ENCODE assay signal across 1 cellular context in genomic region chr3:39809181-39809994, GRCh38.
TF ChIP-seq lines count a peak whose summit lies in the region.

MYRIP (plus strand) TSS chr3:39809609; CDS start chr3:39900817, 91,208 bp downstream.

TF ChIP-seq in HepG2, 621 proteins besides CTCF, POLR2A, EP300 and RAD21 (continued from another document and continues in another):
- no peak for TF ChIP-seq NR2F1 (CRISPR knock-in tag; IDR thresholded peaks at IDR 0.05)
- TF ChIP-seq REPIN1 (CRISPR knock-in tag; IDR thresholded peaks at IDR 0.05; ENCODE audit: borderline replicate concordance, low read depth): 0 out of 2 replicates have a peak, but pooled peaks have one; percentile 49
- TF ChIP-seq, protein P1, sequence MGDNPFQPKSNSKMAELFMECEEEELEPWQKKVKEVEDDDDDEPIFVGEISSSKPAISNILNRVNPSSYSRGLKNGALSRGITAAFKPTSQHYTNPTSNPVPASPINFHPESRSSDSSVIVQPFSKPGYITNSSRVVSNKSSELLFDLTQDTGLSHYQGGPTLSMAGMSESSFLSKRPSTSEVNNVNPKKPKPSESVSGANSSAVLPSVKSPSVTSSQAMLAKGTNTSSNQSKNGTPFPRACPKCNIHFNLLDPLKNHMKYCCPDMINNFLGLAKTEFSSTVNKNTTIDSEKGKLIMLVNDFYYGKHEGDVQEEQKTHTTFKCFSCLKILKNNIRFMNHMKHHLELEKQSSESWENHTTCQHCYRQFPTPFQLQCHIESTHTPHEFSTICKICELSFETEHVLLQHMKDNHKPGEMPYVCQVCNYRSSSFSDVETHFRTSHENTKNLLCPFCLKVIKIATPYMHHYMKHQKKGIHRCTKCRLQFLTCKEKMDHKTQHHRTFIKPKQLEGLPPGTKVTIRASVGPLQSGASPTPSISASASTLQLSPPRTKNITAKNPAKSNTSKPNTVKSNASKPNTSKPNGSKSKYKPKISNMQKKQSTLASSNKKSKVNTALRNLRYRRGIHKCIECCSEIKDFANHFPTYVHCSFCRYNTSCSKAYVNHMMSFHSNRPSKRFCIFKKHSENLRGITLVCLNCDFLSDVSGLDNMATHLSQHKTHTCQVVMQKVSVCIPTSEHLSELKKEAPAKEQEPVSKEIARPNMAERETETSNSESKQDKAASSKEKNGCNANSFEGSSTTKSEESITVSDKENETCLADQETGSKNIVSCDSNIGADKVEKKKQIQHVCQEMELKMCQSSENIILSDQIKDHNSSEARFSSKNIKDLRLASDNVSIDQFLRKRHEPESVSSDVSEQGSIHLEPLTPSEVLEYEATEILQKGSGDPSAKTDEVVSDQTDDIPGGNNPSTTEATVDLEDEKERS (CRISPR knock-in tag; IDR thresholded peaks at IDR 0.05): no peak
- no peak for TF ChIP-seq ETV6 (CRISPR knock-in tag; conservative IDR thresholded peaks at IDR 0.05)
- no peak for TF ChIP-seq MEIS2 (CRISPR knock-in tag; IDR thresholded peaks at IDR 0.05)
- TF ChIP-seq, protein P2, sequence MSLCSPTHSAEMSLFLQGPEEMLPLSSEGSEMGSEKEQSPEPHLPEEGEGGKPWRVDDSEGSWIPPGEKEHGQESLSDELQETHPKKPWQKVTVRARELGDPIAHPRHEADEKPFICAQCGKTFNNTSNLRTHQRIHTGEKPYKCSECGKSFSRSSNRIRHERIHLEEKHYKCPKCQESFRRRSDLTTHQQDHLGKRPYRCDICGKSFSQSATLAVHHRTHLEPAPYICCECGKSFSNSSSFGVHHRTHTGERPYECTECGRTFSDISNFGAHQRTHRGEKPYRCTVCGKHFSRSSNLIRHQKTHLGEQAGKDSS (CRISPR knock-in tag; IDR thresholded peaks at IDR 0.05; ENCODE audit: borderline replicate concordance, low read depth): no peak; the same call in 1 of the 2 replicates
- no peak for TF ChIP-seq ZBTB1 (CRISPR knock-in tag; IDR thresholded peaks at IDR 0.05; ENCODE audit: borderline replicate concordance)
- TF ChIP-seq ISL2 (CRISPR knock-in tag; IDR thresholded peaks at IDR 0.05): no peak
- TF ChIP-seq, protein P3, sequence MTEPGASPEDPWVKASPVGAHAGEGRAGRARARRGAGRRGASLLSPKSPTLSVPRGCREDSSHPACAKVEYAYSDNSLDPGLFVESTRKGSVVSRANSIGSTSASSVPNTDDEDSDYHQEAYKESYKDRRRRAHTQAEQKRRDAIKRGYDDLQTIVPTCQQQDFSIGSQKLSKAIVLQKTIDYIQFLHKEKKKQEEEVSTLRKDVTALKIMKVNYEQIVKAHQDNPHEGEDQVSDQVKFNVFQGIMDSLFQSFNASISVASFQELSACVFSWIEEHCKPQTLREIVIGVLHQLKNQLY (CRISPR knock-in tag; IDR thresholded peaks at IDR 0.05): no peak
- no peak for TF ChIP-seq RFXAP (CRISPR knock-in tag; IDR thresholded peaks at IDR 0.05; ENCODE audit: borderline replicate concordance)
- TF ChIP-seq ZBTB3 (CRISPR knock-in tag; IDR thresholded peaks at IDR 0.05; ENCODE audit: borderline replicate concordance, low read depth): no peak; the same call in 1 of the 2 replicates
- TF ChIP-seq, protein P4, sequence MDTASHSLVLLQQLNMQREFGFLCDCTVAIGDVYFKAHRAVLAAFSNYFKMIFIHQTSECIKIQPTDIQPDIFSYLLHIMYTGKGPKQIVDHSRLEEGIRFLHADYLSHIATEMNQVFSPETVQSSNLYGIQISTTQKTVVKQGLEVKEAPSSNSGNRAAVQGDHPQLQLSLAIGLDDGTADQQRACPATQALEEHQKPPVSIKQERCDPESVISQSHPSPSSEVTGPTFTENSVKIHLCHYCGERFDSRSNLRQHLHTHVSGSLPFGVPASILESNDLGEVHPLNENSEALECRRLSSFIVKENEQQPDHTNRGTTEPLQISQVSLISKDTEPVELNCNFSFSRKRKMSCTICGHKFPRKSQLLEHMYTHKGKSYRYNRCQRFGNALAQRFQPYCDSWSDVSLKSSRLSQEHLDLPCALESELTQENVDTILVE (CRISPR knock-in tag; IDR thresholded peaks at IDR 0.05): no peak
- TF ChIP-seq ZFAT (CRISPR knock-in tag; conservative IDR thresholded peaks at IDR 0.05): no peak
- no peak for TF ChIP-seq MIER2 (CRISPR knock-in tag; IDR thresholded peaks at IDR 0.05)
- TF ChIP-seq, protein P5, sequence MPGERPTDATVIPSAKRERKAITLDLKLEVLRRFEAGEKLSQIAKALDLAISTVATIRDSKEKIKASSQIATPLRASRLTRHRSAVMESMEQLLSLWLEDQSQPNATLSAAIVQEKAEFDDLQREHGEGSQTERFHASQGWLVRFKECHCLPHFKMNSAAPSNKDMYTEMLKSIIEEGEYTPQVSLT (CRISPR knock-in tag; IDR thresholded peaks at IDR 0.05; ENCODE audit: borderline replicate concordance, low read depth): no peak
- no peak for TF ChIP-seq CCAR2 (optimal IDR thresholded peaks at IDR 0.05; ENCODE audit: low read depth, low read length)
- TF ChIP-seq DMAP1 (CRISPR knock-in tag; IDR thresholded peaks at IDR 0.05): no peak
- no peak for TF ChIP-seq JARID2 (CRISPR knock-in tag; IDR thresholded peaks at IDR 0.05; ENCODE audit: insufficient replicate concordance)
- TF ChIP-seq ZNF660 (CRISPR knock-in tag; IDR thresholded peaks at IDR 0.05; ENCODE audit: borderline replicate concordance, low read depth): no peak
- TF ChIP-seq SRSF4 (IDR thresholded peaks at IDR 0.05; ENCODE audit: low read depth, low read length, poor library complexity, severe bottlenecking): no peak
- TF ChIP-seq KLF16 (CRISPR knock-in tag; IDR thresholded peaks at IDR 0.05): no peak
- no peak for TF ChIP-seq CBX2 (IDR thresholded peaks at IDR 0.05; ENCODE audit: low read depth, low read length)
- 0 out of 2 replicates have a peak, but pooled peaks have one; percentile 56 for TF ChIP-seq CBX2 (CRISPR knock-in tag; IDR thresholded peaks at IDR 0.05; ENCODE audit: low read depth)
- TF ChIP-seq RBFOX2 (IDR thresholded peaks at IDR 0.05; ENCODE audit: low read depth, low read length): no peak
- no peak for TF ChIP-seq FOXK2 (IDR thresholded peaks at IDR 0.05)
- TF ChIP-seq TCF7 (IDR thresholded peaks at IDR 0.05; ENCODE audit: low read depth): no peak
- TF ChIP-seq ZNF274 (CRISPR knock-in tag; IDR thresholded peaks at IDR 0.05): no peak; the same call in 1 of the 2 replicates
- no peak for TF ChIP-seq CENPX (CRISPR knock-in tag; IDR thresholded peaks at IDR 0.05)
- TF ChIP-seq EZH2 (conservative IDR thresholded peaks at IDR 0.05; ENCODE audit: low read depth, low read length): peak; percentile 34; the same call in 1 of the 2 replicates
- TF ChIP-seq MYC (CRISPR knock-in tag; IDR thresholded peaks at IDR 0.05; ENCODE audit: borderline replicate concordance): no peak
- TF ChIP-seq SOX13 (IDR thresholded peaks at IDR 0.05): no peak
- no peak for TF ChIP-seq SOX13 (CRISPR knock-in tag; conservative IDR thresholded peaks at IDR 0.05 in 1 of 2, IDR thresholded peaks at IDR 0.05 in 1 of 2)
- no peak for TF ChIP-seq RXRB (CRISPR knock-in tag; IDR thresholded peaks at IDR 0.05; ENCODE audit: borderline replicate concordance)
- no peak for TF ChIP-seq ZNF282 (IDR thresholded peaks at IDR 0.05; ENCODE audit: partially characterized antibody)
- TF ChIP-seq DZIP1 (CRISPR knock-in tag; IDR thresholded peaks at IDR 0.05): 0 out of 2 replicates have a peak, but pooled peaks have one; percentile 53
- TF ChIP-seq, protein P6, sequence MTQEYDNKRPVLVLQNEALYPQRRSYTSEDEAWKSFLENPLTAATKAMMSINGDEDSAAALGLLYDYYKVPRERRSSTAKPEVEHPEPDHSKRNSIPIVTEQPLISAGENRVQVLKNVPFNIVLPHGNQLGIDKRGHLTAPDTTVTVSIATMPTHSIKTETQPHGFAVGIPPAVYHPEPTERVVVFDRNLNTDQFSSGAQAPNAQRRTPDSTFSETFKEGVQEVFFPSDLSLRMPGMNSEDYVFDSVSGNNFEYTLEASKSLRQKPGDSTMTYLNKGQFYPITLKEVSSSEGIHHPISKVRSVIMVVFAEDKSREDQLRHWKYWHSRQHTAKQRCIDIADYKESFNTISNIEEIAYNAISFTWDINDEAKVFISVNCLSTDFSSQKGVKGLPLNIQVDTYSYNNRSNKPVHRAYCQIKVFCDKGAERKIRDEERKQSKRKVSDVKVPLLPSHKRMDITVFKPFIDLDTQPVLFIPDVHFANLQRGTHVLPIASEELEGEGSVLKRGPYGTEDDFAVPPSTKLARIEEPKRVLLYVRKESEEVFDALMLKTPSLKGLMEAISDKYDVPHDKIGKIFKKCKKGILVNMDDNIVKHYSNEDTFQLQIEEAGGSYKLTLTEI (CRISPR knock-in tag; conservative IDR thresholded peaks at IDR 0.05): no peak
- TF ChIP-seq PRDM15 (CRISPR knock-in tag; IDR thresholded peaks at IDR 0.05): no peak
- no peak for TF ChIP-seq REXO4 (CRISPR knock-in tag; IDR thresholded peaks at IDR 0.05; ENCODE audit: borderline replicate concordance)
- TF ChIP-seq ZNF704 (CRISPR knock-in tag; IDR thresholded peaks at IDR 0.05; ENCODE audit: borderline replicate concordance): no peak
- no peak for TF ChIP-seq ZNF720 (CRISPR knock-in tag; IDR thresholded peaks at IDR 0.05)
- TF ChIP-seq CHD2 (IDR thresholded peaks at IDR 0.05; ENCODE audit: low read depth, low read length): no peak
- TF ChIP-seq ZNF746 (CRISPR knock-in tag; IDR thresholded peaks at IDR 0.05): no peak
- no peak for TF ChIP-seq NFE2L1 (CRISPR knock-in tag; IDR thresholded peaks at IDR 0.05; ENCODE audit: borderline replicate concordance)
- no peak for TF ChIP-seq ZNF207 (IDR thresholded peaks at IDR 0.05; ENCODE audit: borderline replicate concordance)
- TF ChIP-seq ZFP62 (CRISPR knock-in tag; IDR thresholded peaks at IDR 0.05): no peak
- TF ChIP-seq, protein P7, sequence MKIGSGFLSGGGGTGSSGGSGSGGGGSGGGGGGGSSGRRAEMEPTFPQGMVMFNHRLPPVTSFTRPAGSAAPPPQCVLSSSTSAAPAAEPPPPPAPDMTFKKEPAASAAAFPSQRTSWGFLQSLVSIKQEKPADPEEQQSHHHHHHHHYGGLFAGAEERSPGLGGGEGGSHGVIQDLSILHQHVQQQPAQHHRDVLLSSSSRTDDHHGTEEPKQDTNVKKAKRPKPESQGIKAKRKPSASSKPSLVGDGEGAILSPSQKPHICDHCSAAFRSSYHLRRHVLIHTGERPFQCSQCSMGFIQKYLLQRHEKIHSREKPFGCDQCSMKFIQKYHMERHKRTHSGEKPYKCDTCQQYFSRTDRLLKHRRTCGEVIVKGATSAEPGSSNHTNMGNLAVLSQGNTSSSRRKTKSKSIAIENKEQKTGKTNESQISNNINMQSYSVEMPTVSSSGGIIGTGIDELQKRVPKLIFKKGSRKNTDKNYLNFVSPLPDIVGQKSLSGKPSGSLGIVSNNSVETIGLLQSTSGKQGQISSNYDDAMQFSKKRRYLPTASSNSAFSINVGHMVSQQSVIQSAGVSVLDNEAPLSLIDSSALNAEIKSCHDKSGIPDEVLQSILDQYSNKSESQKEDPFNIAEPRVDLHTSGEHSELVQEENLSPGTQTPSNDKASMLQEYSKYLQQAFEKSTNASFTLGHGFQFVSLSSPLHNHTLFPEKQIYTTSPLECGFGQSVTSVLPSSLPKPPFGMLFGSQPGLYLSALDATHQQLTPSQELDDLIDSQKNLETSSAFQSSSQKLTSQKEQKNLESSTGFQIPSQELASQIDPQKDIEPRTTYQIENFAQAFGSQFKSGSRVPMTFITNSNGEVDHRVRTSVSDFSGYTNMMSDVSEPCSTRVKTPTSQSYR (CRISPR knock-in tag; IDR thresholded peaks at IDR 0.05; ENCODE audit: borderline replicate concordance): no peak
- TF ChIP-seq ZNF7 (CRISPR knock-in tag; IDR thresholded peaks at IDR 0.05): no peak
- no peak for TF ChIP-seq ZNF737 (CRISPR knock-in tag; IDR thresholded peaks at IDR 0.05; ENCODE audit: borderline replicate concordance)
